Comparison of ENCODE assay signal across 1 cellular context in genomic region chr14:64504897-64505771, GRCh38.
TF ChIP-seq lines count a peak whose summit lies in the region.

No MANE protein-coding gene starts in this region.

TF ChIP-seq in GM12878, 131 proteins besides CTCF, POLR2A, EP300 and RAD21 (continued from another document and continues in another):
- no peak for TF ChIP-seq ZBTB40 (IDR thresholded peaks at IDR 0.05; ENCODE audit: borderline replicate concordance)
- peak; percentile 19 for TF ChIP-seq SKIL (IDR thresholded peaks at IDR 0.05; ENCODE audit: low read depth, poor library complexity, severe bottlenecking)
- peak; percentile 55 for TF ChIP-seq SMARCA5 (IDR thresholded peaks at IDR 0.05)
- TF ChIP-seq CREB1 (IDR thresholded peaks at IDR 0.05; ENCODE audit: low read depth), result no peak
- 0 out of 2 replicates have a peak, but pooled peaks have one; percentile 35 for TF ChIP-seq ZBED1 (IDR thresholded peaks at IDR 0.05; ENCODE audit: borderline replicate concordance)
- TF ChIP-seq BHLHE40 (IDR thresholded peaks at IDR 0.05; ENCODE audit: borderline replicate concordance in 1 of 2, low read depth in 2 of 2, low read length in 1 of 2), result peak in 1 of 2 experiments; percentile 34; a peak in 1 of 4 replicates
- TF ChIP-seq USF1 (IDR thresholded peaks at IDR 0.05; ENCODE audit: borderline replicate concordance, extremely low read length, insufficient read depth, low read depth, low read length), result no peak
- TF ChIP-seq HDGF (IDR thresholded peaks at IDR 0.05), result peak; percentile 57; the same call in 1 of the 2 replicates
- TF ChIP-seq, protein P1, sequence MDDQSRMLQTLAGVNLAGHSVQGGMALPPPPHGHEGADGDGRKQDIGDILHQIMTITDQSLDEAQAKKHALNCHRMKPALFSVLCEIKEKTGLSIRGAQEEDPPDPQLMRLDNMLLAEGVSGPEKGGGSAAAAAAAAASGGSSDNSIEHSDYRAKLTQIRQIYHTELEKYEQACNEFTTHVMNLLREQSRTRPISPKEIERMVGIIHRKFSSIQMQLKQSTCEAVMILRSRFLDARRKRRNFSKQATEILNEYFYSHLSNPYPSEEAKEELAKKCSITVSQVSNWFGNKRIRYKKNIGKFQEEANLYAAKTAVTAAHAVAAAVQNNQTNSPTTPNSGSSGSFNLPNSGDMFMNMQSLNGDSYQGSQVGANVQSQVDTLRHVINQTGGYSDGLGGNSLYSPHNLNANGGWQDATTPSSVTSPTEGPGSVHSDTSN (IDR thresholded peaks at IDR 0.05; ENCODE audit: insufficient replicate concordance, low read depth, low read length), result peak; percentile 95
- 0 out of 2 replicates have a peak, but pooled peaks have one; percentile 6 for TF ChIP-seq BACH1 (IDR thresholded peaks at IDR 0.05; ENCODE audit: borderline replicate concordance)
- TF ChIP-seq FOXM1 (IDR thresholded peaks at IDR 0.05; ENCODE audit: low read depth, low read length), result no peak
- no peak for TF ChIP-seq ZNF622 (IDR thresholded peaks at IDR 0.05)
- no peak for TF ChIP-seq YBX1 (IDR thresholded peaks at IDR 0.05)
- no peak for TF ChIP-seq JUND (IDR thresholded peaks at IDR 0.05; ENCODE audit: low read depth, low read length)
- TF ChIP-seq BRCA1 (IDR thresholded peaks at IDR 0.05; ENCODE audit: low read depth, low read length), result no peak
- TF ChIP-seq POLR2AphosphoS2 (IDR thresholded peaks at IDR 0.05; ENCODE audit: low read depth, low read length), result no peak
- TF ChIP-seq ZNF217 (IDR thresholded peaks at IDR 0.05), result 0 out of 2 replicates have a peak, but pooled peaks have one; percentile 72
- TF ChIP-seq LARP7 (IDR thresholded peaks at IDR 0.05), result peak; percentile 98
- TF ChIP-seq, protein P2, sequence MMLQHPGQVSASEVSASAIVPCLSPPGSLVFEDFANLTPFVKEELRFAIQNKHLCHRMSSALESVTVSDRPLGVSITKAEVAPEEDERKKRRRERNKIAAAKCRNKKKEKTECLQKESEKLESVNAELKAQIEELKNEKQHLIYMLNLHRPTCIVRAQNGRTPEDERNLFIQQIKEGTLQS (IDR thresholded peaks at IDR 0.05; ENCODE audit: borderline replicate concordance, extremely low read depth, low read depth, low read length), result no peak
- TF ChIP-seq TCF7 (IDR thresholded peaks at IDR 0.05; ENCODE audit: borderline replicate concordance), result no peak
- TF ChIP-seq ELK1 (IDR thresholded peaks at IDR 0.05; ENCODE audit: low read depth, low read length), result no peak
- TF ChIP-seq, protein P3, sequence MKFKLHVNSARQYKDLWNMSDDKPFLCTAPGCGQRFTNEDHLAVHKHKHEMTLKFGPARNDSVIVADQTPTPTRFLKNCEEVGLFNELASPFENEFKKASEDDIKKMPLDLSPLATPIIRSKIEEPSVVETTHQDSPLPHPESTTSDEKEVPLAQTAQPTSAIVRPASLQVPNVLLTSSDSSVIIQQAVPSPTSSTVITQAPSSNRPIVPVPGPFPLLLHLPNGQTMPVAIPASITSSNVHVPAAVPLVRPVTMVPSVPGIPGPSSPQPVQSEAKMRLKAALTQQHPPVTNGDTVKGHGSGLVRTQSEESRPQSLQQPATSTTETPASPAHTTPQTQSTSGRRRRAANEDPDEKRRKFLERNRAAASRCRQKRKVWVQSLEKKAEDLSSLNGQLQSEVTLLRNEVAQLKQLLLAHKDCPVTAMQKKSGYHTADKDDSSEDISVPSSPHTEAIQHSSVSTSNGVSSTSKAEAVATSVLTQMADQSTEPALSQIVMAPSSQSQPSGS (IDR thresholded peaks at IDR 0.05; ENCODE audit: low read length), result no peak
- TF ChIP-seq USF2 (IDR thresholded peaks at IDR 0.05; ENCODE audit: borderline replicate concordance, low read depth, low read length), result no peak
- no peak for TF ChIP-seq NRF1 (conservative IDR thresholded peaks at IDR 0.05; ENCODE audit: low read depth, low read length)
- TF ChIP-seq GATAD2B (conservative IDR thresholded peaks at IDR 0.05; ENCODE audit: low read depth), result peak; percentile 22
- no peak for TF ChIP-seq GABPA (IDR thresholded peaks at IDR 0.05; ENCODE audit: low read depth)
- no peak for TF ChIP-seq ZZZ3 (IDR thresholded peaks at IDR 0.05; ENCODE audit: control insufficient read depth, insufficient read length, low read depth)
- TF ChIP-seq ETV6 (conservative IDR thresholded peaks at IDR 0.05 in 1 of 2, IDR thresholded peaks at IDR 0.05 in 1 of 2; ENCODE audit: borderline replicate concordance in 1 of 2, low read depth in 1 of 2), result no peak
- no peak for TF ChIP-seq REST (IDR thresholded peaks at IDR 0.05; ENCODE audit: low read depth, low read length)
- TF ChIP-seq, protein P4, sequence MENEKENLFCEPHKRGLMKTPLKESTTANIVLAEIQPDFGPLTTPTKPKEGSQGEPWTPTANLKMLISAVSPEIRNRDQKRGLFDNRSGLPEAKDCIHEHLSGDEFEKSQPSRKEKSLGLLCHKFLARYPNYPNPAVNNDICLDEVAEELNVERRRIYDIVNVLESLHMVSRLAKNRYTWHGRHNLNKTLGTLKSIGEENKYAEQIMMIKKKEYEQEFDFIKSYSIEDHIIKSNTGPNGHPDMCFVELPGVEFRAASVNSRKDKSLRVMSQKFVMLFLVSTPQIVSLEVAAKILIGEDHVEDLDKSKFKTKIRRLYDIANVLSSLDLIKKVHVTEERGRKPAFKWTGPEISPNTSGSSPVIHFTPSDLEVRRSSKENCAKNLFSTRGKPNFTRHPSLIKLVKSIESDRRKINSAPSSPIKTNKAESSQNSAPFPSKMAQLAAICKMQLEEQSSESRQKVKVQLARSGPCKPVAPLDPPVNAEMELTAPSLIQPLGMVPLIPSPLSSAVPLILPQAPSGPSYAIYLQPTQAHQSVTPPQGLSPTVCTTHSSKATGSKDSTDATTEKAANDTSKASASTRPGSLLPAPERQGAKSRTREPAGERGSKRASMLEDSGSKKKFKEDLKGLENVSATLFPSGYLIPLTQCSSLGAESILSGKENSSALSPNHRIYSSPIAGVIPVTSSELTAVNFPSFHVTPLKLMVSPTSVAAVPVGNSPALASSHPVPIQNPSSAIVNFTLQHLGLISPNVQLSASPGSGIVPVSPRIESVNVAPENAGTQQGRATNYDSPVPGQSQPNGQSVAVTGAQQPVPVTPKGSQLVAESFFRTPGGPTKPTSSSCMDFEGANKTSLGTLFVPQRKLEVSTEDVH (IDR thresholded peaks at IDR 0.05; ENCODE audit: low read depth, partially characterized antibody), result peak; percentile 63
- TF ChIP-seq BCL11A (IDR thresholded peaks at IDR 0.05; ENCODE audit: low read depth, low read length), result 0 out of 2 replicates have a peak, but pooled peaks have one; percentile 6
- TF ChIP-seq RBBP5 (conservative IDR thresholded peaks at IDR 0.05), result no peak
- no peak for TF ChIP-seq EZH2 (IDR thresholded peaks at IDR 0.05; ENCODE audit: borderline replicate concordance, control insufficient read depth, low read depth, low read length)
- TF ChIP-seq NR2F1 (conservative IDR thresholded peaks at IDR 0.05), result peak; percentile 11; the same call in 1 of the 2 replicates
- TF ChIP-seq RELB (IDR thresholded peaks at IDR 0.05; ENCODE audit: low read depth), result peak; percentile 63
